Comparison of ENCODE assay signal across 2 cellular contexts in the genomic region with DNA sequence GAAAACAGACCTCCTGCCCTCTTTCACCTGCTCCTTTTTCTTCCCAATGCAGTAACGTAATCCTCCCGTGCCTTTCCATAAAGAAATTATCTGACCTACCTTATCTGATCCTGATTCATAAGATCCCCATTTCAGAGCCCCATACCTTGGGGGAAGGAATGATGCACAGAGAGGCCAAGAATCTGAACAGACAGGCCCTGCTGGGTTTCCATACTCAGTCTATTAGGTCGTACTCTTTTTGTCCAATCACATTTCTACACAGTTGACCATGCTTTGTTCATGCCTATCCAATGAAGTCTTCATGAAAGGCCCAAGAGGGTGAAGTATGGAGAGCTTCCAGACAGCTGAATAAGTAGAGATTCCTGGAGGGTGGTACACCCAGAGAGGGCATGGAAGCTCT.
TF ChIP-seq lines count a peak whose summit lies in the region.

No MANE protein-coding gene starts in this region.

TF ChIP-seq in IMR-90, 13 proteins besides CTCF, POLR2A, EP300 and RAD21:
- no peak for TF ChIP-seq CHD1 (IDR thresholded peaks at IDR 0.05; ENCODE audit: low read depth, low read length)
- no peak for TF ChIP-seq BHLHE40 (IDR thresholded peaks at IDR 0.05; ENCODE audit: low read depth, low read length)
- TF ChIP-seq, protein P1, sequence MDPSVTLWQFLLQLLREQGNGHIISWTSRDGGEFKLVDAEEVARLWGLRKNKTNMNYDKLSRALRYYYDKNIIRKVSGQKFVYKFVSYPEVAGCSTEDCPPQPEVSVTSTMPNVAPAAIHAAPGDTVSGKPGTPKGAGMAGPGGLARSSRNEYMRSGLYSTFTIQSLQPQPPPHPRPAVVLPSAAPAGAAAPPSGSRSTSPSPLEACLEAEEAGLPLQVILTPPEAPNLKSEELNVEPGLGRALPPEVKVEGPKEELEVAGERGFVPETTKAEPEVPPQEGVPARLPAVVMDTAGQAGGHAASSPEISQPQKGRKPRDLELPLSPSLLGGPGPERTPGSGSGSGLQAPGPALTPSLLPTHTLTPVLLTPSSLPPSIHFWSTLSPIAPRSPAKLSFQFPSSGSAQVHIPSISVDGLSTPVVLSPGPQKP (IDR thresholded peaks at IDR 0.05; ENCODE audit: borderline replicate concordance, low read depth, low read length): no peak
- TF ChIP-seq MAFK (IDR thresholded peaks at IDR 0.05; ENCODE audit: low read depth, low read length): no peak
- TF ChIP-seq NFE2L2 (IDR thresholded peaks at IDR 0.05; ENCODE audit: low read depth, low read length): no peak
- TF ChIP-seq RFX5 (IDR thresholded peaks at IDR 0.05; ENCODE audit: low read depth, low read length): no peak
- TF ChIP-seq MAZ (IDR thresholded peaks at IDR 0.05; ENCODE audit: borderline replicate concordance, low read depth, low read length): no peak
- TF ChIP-seq RCOR1 (IDR thresholded peaks at IDR 0.05; ENCODE audit: insufficient replicate concordance, low read length): no peak
- TF ChIP-seq SMC3 (IDR thresholded peaks at IDR 0.05; ENCODE audit: low read depth, low read length): no peak
- no peak for TF ChIP-seq FOS (IDR thresholded peaks at IDR 0.05; ENCODE audit: low read depth, low read length)
- no peak for TF ChIP-seq MXI1 (IDR thresholded peaks at IDR 0.05; ENCODE audit: borderline replicate concordance, low read depth, low read length)
- TF ChIP-seq CEBPB (IDR thresholded peaks at IDR 0.05; ENCODE audit: low read depth, low read length): no peak
- TF ChIP-seq, protein P2, sequence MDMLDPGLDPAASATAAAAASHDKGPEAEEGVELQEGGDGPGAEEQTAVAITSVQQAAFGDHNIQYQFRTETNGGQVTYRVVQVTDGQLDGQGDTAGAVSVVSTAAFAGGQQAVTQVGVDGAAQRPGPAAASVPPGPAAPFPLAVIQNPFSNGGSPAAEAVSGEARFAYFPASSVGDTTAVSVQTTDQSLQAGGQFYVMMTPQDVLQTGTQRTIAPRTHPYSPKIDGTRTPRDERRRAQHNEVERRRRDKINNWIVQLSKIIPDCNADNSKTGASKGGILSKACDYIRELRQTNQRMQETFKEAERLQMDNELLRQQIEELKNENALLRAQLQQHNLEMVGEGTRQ (IDR thresholded peaks at IDR 0.05; ENCODE audit: low read depth, low read length): no peak

TF ChIP-seq in K562, 482 proteins besides CTCF, POLR2A, EP300 and RAD21:
- no peak for TF ChIP-seq RERE (CRISPR knock-in tag; IDR thresholded peaks at IDR 0.05; ENCODE audit: borderline replicate concordance)
- TF ChIP-seq ZNF764 (CRISPR knock-in tag; IDR thresholded peaks at IDR 0.05; ENCODE audit: low read depth): no peak
- no peak for TF ChIP-seq RFX5 (IDR thresholded peaks at IDR 0.05; ENCODE audit: low read depth, low read length)
- TF ChIP-seq SAFB2 (IDR thresholded peaks at IDR 0.05; ENCODE audit: borderline replicate concordance, low read depth, low read length, severe bottlenecking): no peak
- no peak for TF ChIP-seq NELFE (IDR thresholded peaks at IDR 0.05; ENCODE audit: insufficient read depth, insufficient read length)
- TF ChIP-seq E2F5 (CRISPR knock-in tag; IDR thresholded peaks at IDR 0.05): no peak
- TF ChIP-seq HNRNPL (IDR thresholded peaks at IDR 0.05; ENCODE audit: low read depth, low read length): no peak
- TF ChIP-seq CBFA2T3 (IDR thresholded peaks at IDR 0.05): no peak
- TF ChIP-seq NFIX (CRISPR knock-in tag; IDR thresholded peaks at IDR 0.05; ENCODE audit: low read depth): no peak
- TF ChIP-seq MAX (CRISPR knock-in tag; IDR thresholded peaks at IDR 0.05): no peak
- TF ChIP-seq SETDB1 (IDR thresholded peaks at IDR 0.05; ENCODE audit: low read length): no peak
- TF ChIP-seq ZC3H11A (IDR thresholded peaks at IDR 0.05; ENCODE audit: low read depth, low read length): no peak
- TF ChIP-seq ZNF766 (CRISPR knock-in tag; conservative IDR thresholded peaks at IDR 0.05): no peak
- no peak for TF ChIP-seq MBD2 (IDR thresholded peaks at IDR 0.05; ENCODE audit: borderline replicate concordance, low read depth)
- no peak for TF ChIP-seq HDAC2 (IDR thresholded peaks at IDR 0.05)
- no peak for TF ChIP-seq NRF1 (conservative IDR thresholded peaks at IDR 0.05 in 1 of 2, IDR thresholded peaks at IDR 0.05 in 1 of 2)
- no peak for TF ChIP-seq ARID2 (IDR thresholded peaks at IDR 0.05)
- no peak for TF ChIP-seq ATF1 (CRISPR knock-in tag; IDR thresholded peaks at IDR 0.05)
- TF ChIP-seq ATF1 (tag; IDR thresholded peaks at IDR 0.05): no peak
- no peak for TF ChIP-seq KAT7 (CRISPR knock-in tag; IDR thresholded peaks at IDR 0.05; ENCODE audit: borderline replicate concordance)
